8 cellular contexts compared by ENCODE assay signal in genomic region chr17:45410144-45411091, GRCh38.
DNase-seq lines count a peak whose midpoint lies in the region; ATAC-seq and TF ChIP-seq lines count a peak whose summit lies in the region.

No MANE protein-coding gene starts in this region.

- H3K27ac ChIP-seq in caudate nucleus (ENCODE audit: low read depth, low read length) (peak overlapping the region; percentile 59), neutrophil (peak overlapping the region; percentile 97)

- peak overlapping the region; percentile 99 for H3K4me3 Mint-ChIP-seq in T-helper 1 cell treated with Interleukin-12 subunit alpha and Interleukin-12 subunit beta and Interleukin-4 antibody, amounts not matched to agents 30 μg/mL and 1 μg/mL, for 36 hours

- peaks cover 76 to 81% of the 10 kb centered on the region in 2 experiments for H3K4me1 ChIP-seq in neutrophil (ENCODE audit: control insufficient read depth in 1 of 2, insufficient read depth in 1 of 2, low read depth in 1 of 2, low read length in 1 of 2)

- peak; percentile 57 for TF ChIP-seq POLR2A in GM18951 (IDR thresholded peaks at IDR 0.05; ENCODE audit: extremely low read depth, insufficient read depth, insufficient read length)

- H3K9me3 Mint-ChIP-seq in T-helper 1 cell treated with Interleukin-12 subunit alpha and Interleukin-12 subunit beta and Interleukin-4 antibody, amounts not matched to agents 30 μg/mL and 1 μg/mL, for 36 hours: no peaks in the 10 kb centered on the region

- H3K27me3 Mint-ChIP-seq in T-helper 1 cell treated with Interleukin-12 subunit alpha and Interleukin-12 subunit beta and Interleukin-4 antibody, amounts not matched to agents 30 μg/mL and 1 μg/mL, for 36 hours (ENCODE audit: low read depth): no peaks in the 10 kb centered on the region

- H3K27ac Mint-ChIP-seq in T-helper 1 cell treated with Interleukin-12 subunit alpha and Interleukin-12 subunit beta and Interleukin-4 antibody, amounts not matched to agents 30 μg/mL and 1 μg/mL, for 36 hours: peak overlapping the region; percentile 97

- H3K27me3 ChIP-seq in neutrophil: no peaks in the 10 kb centered on the region

- no peak for TF ChIP-seq CTCF in neutrophil (IDR thresholded peaks at IDR 0.05)

- H3K4me3 ChIP-seq in neutrophil (ENCODE audit: low read depth in 1 of 2, low read length in 1 of 2): peak overlapping the region; percentile 88 to 94

- ATAC-seq in HG03139 (IDR thresholded peaks at IDR 0.05; ENCODE audit: unreplicated experiment) (no peak), HG03469 (IDR thresholded peaks at IDR 0.05; ENCODE audit: unreplicated experiment) (no peak)

- no peaks in the 10 kb centered on the region for H3K9me3 ChIP-seq in neutrophil

- H3K4me1 Mint-ChIP-seq in T-helper 1 cell treated with Interleukin-12 subunit alpha and Interleukin-12 subunit beta and Interleukin-4 antibody, amounts not matched to agents 30 μg/mL and 1 μg/mL, for 36 hours (ENCODE audit: low read depth): peaks cover 42% of the 10 kb centered on the region

- H3K36me3 Mint-ChIP-seq in T-helper 1 cell treated with Interleukin-12 subunit alpha and Interleukin-12 subunit beta and Interleukin-4 antibody, amounts not matched to agents 30 μg/mL and 1 μg/mL, for 36 hours (ENCODE audit: low read depth): peaks cover 17% of the 10 kb centered on the region

- in situ Hi-C loops in GM18951 (cut with MboI; ENCODE audit: low sequenced_read_pairs, unreplicated experiment): no loop called here

- DNase-seq in caudate nucleus (lab: John Stamatoyannopoulos, UW): peak in 5 of 61 donors; percentile 4 to 22 (median 11)
- no peak for DNase-seq in NCI-H526 (lab: John Stamatoyannopoulos, UW)
- DNase-seq in foreskin melanocyte: no peak

- H3K36me3 ChIP-seq in neutrophil: peaks cover 15% of the 10 kb centered on the region
